Comparison of ENCODE assay signal across 8 cellular contexts in the genomic region with DNA sequence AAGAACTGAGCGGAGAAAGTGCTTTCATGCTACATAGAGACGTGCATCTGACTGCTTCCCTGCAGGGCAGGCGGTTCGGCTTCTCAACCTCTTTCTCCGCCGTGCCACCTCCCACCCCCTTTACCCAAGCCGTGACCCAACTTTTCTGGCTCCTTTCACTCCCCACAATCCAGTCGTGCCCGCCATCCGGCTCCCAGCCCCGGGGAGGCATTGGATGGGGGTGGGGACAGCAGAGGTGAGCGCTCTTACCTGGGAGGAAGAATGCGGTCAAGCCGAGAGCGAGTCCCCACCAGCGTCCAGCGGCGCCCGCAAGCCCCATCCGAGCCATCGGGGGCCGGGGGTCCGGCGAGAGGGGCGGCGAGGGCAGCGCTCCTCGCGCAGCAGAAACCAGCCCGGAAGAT. TPM values are rescaled to one million over a fixed set of nuclear protein-coding genes. Genes with fewer than 3 reads are reported as not detected.
DNase-seq lines count a peak whose midpoint lies in the region; ATAC-seq and TF ChIP-seq lines count a peak whose summit lies in the region.

No MANE protein-coding gene starts in this region.

- peaks cover 0 to 33% (median 25%) of the 10 kb centered on the region in 12 donors for H3K4me1 ChIP-seq in heart left ventricle
- peaks cover 6% of the 10 kb centered on the region for H3K4me1 ChIP-seq in fibroblast of lung (ENCODE audit: control insufficient read depth, extremely low read depth, insufficient read depth, low read length)
- H3K4me1 ChIP-seq in rectal smooth muscle tissue (ENCODE audit: control insufficient read depth, insufficient read depth, low read length): peaks cover 11% of the 10 kb centered on the region

- H3K27ac ChIP-seq in heart left ventricle: peak overlapping the region; percentile 65 to 90 (median 86)
- peak overlapping the region; percentile 77 for H3K27ac ChIP-seq in SU-DHL-6 (ENCODE audit: low read depth, low read length)
- no peak overlapping the region for H3K27ac ChIP-seq in fibroblast of lung (ENCODE audit: insufficient read depth, low read length)
- peak overlapping the region; percentile 61 for H3K27ac ChIP-seq in rectal smooth muscle tissue (ENCODE audit: low read depth, low read length)

- H3K9me2 ChIP-seq in SU-DHL-6 (replicated peaks; ENCODE audit: insufficient read depth, low read length): no peaks in the 10 kb centered on the region

- H3K79me2 ChIP-seq in SU-DHL-6 (ENCODE audit: insufficient read depth, low read length) (peaks cover 41% of the 10 kb centered on the region), fibroblast of lung (ENCODE audit: control insufficient read depth, insufficient read depth, low read length) (peaks cover 2% of the 10 kb centered on the region)

- H3K9me3 ChIP-seq in heart left ventricle (peaks cover 0 to 8% (median 0%) of the 10 kb centered on the region in 12 donors), SU-DHL-6 (ENCODE audit: insufficient read depth, low read length) (no peaks in the 10 kb centered on the region), fibroblast of lung (ENCODE audit: control insufficient read depth, insufficient read depth, low read depth, low read length) (no peaks in the 10 kb centered on the region)

- ATAC-seq in heart left ventricle (no peak), Right ventricle myocardium superior (ENCODE audit: poor library complexity) (no peak), HG02610 (IDR thresholded peaks at IDR 0.05; ENCODE audit: unreplicated experiment) (no peak), GM18873 (IDR thresholded peaks at IDR 0.05; ENCODE audit: low FRiP score, unreplicated experiment) (no peak)

- no peaks in the 10 kb centered on the region; the same call in 1 of the 2 replicates for H3F3A ChIP-seq in SU-DHL-6 (ENCODE audit: insufficient read depth)

- peaks cover 19% of the 10 kb centered on the region for H4K20me1 ChIP-seq in SU-DHL-6 (ENCODE audit: low read depth, low read length)
- no peaks in the 10 kb centered on the region for H4K20me1 ChIP-seq in fibroblast of lung (ENCODE audit: control insufficient read depth, extremely low read depth, insufficient read depth, low read length)

- no peak for TF ChIP-seq CTCF in heart left ventricle (IDR thresholded peaks at IDR 0.05)
- no peak for TF ChIP-seq CTCF in SU-DHL-6 (IDR thresholded peaks at IDR 0.05; ENCODE audit: insufficient read depth, low read length, poor library complexity, severe bottlenecking)
- no peak for TF ChIP-seq CTCF in fibroblast of lung (conservative IDR thresholded peaks at IDR 0.05 in 1 of 2, IDR thresholded peaks at IDR 0.05 in 1 of 2; ENCODE audit: low read depth in 1 of 2, low read length in 2 of 2)

- H2AFZ ChIP-seq in SU-DHL-6 (ENCODE audit: low read depth, low read length, severe bottlenecking) (no peak overlapping the region), fibroblast of lung (ENCODE audit: low read length) (peak overlapping the region; percentile 19)

- H3K9ac ChIP-seq in SU-DHL-6 (ENCODE audit: low read length) (peak overlapping the region; percentile 73), fibroblast of lung (ENCODE audit: insufficient read depth, low read length) (peak overlapping the region; percentile 26), rectal smooth muscle tissue (ENCODE audit: low read length) (peak overlapping the region; percentile 16)

- DNase-seq in heart left ventricle (peak in 1 of 5 donors; percentile 62), Right ventricle myocardium superior (no peak), fibroblast of lung (ENCODE audit: low read depth in 2 of 2) (no peak), amniotic stem cell (lab: John Stamatoyannopoulos, UW) (no peak)

- H3K4me2 ChIP-seq in SU-DHL-6 (ENCODE audit: low read depth, low read length, poor library complexity, severe bottlenecking): peak overlapping the region; percentile 61
- H3K4me2 ChIP-seq in fibroblast of lung (ENCODE audit: extremely low read depth, insufficient read depth, low read length): peak overlapping the region; percentile 93

- H3K27me3 ChIP-seq in heart left ventricle (peaks cover 0 to 10% (median 0%) of the 10 kb centered on the region in 9 donors), SU-DHL-6 (ENCODE audit: low read length) (no peaks in the 10 kb centered on the region), fibroblast of lung (ENCODE audit: control insufficient read depth, insufficient read depth, low read length) (peaks cover 4% of the 10 kb centered on the region), rectal smooth muscle tissue (ENCODE audit: control insufficient read depth, insufficient read depth, low read length) (peaks cover 2% of the 10 kb centered on the region)

- intact Hi-C loops in heart left ventricle (cut with DNase I): loop anchor here in 9 of 10 donors (1.0 to 10.0 kb wide), 11 partner anchors 27 to 379 kb away; no protein-coding TSS in a partner anchor
- intact Hi-C loops in Right ventricle myocardium superior (cut with DNase I): loop anchor here (5.0 kb wide), 1 partner anchor 61 kb away; no protein-coding TSS in a partner anchor

- H3K36me3 ChIP-seq in heart left ventricle: no peaks in the 10 kb centered on the region
- no peaks in the 10 kb centered on the region for H3K36me3 ChIP-seq in SU-DHL-6 (ENCODE audit: low read length)
- H3K36me3 ChIP-seq in fibroblast of lung (ENCODE audit: control insufficient read depth, insufficient read depth, low read length): no peaks in the 10 kb centered on the region
- H3K36me3 ChIP-seq in rectal smooth muscle tissue (ENCODE audit: control insufficient read depth, insufficient read depth, low read length): no peaks in the 10 kb centered on the region

- TF ChIP-seq POLR2A in heart left ventricle (IDR thresholded peaks at IDR 0.05): no peak

- H3K4me3 ChIP-seq in heart left ventricle (peak overlapping the region; percentile 78 to 96 (median 85)), SU-DHL-6 (ENCODE audit: insufficient read depth, low read length, poor library complexity, severe bottlenecking) (peak overlapping the region; percentile 96), fibroblast of lung (replicated peaks in 1 of 4; ENCODE audit: control extremely low read depth in 1 of 4, insufficient read depth in 1 of 4, low read depth in 3 of 4, low read length in 4 of 4) (peak overlapping the region; percentile 62 to 78 (median 70)), rectal smooth muscle tissue (ENCODE audit: low read length) (peak overlapping the region; percentile 70)

- 0 to 1% (median 0%) methylated on average over 15 to 30 of the region's 30 CpGs for WGBS in heart left ventricle, 4 donors

RNA-seq across cellular contexts. Expression of a gene that starts 0.8 kb away (rescaled TPM):
- total RNA-seq in heart left ventricle (10 to 100 TPM in 8 of 9 donors, 1 to 10 TPM in 1; 7.2 to 28.6 (median 19.5) TPM), Right ventricle myocardium superior (15.0 TPM), fibroblast of lung (2.8 and 3.3 TPM in 2 replicates)
- polyA plus RNA-seq in heart left ventricle (10 to 100 TPM in 1 of 2 donors, 1 to 10 TPM in 1; 5.8 to 18.5 TPM), fibroblast of lung (2.0 and 9.2 TPM in 2 replicates)
- 3.7 and 10.2 TPM in 2 replicates for polyA plus RNA-seq in fibroblast of lung (2012)
- 21.8 and 42.2 TPM in 2 replicates for polyA minus RNA-seq in fibroblast of lung (ENCODE audit: low replicate concordance)

Comparison
In these comparisons a context has a peak if more than half of its experiments do, and no peak if none do; other contexts are left out.
1. H3K9ac ChIP-seq: peak in every context shown above with its lines; median percentile 73 in SU-DHL-6; 26 in fibroblast of lung; 16 in rectal smooth muscle tissue.